ENCODE assay signal across 31 cellular contexts in the genomic region with DNA sequence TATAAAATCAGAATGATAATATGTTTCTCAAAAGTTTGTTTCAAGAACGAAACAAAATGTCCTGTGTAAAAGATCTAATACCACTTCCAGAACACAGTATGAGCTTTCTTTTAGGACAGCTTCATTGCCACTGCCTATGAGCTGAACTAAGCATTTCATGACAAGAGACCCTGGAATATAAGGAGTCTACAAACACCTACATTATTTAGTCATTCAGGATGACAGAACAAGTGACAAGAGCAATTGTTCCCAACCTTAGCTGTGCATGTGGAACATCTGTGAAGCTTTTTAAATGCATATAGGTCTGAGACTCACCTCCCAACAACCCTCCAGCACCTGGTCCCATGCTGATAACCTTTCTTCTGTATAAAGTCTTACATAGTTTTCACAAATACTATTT.
"Had no signal": no experiment of that assay in that cellular context is flagged by ENCODE, and none has a peak within 500 bp of the region (broad histone marks: within the 10 kb centered on the region; RNA-seq: fewer than 3 reads in every experiment).

No MANE protein-coding gene starts in this region.

- H3K27ac ChIP-seq: brain microvascular endothelial cell, coronary artery, dorsolateral prefrontal cortex, WERI-Rb-1 had no signal

- H3K36me3 ChIP-seq: brain microvascular endothelial cell, WERI-Rb-1 had no signal

- H3K4me1 Mint-ChIP-seq: activated CD4-positive, alpha-beta memory T cell treated with anti-CD3 and anti-CD28 coated beads, Interleukin-2, amount 10 ng/mL, durations not matched to agents 7 days and 5 days; activated CD4-positive, alpha-beta T cell treated with anti-CD3 and anti-CD28 coated beads for 36 hours; activated CD4-positive, alpha-beta T cell treated with anti-CD3 and anti-CD28 coated beads, Interleukin-2, amount 10 ng/mL, durations not matched to agents 24 days and 14 days; activated T-helper 17 cell treated with anti-CD3 and anti-CD28 coated beads, Interleukin-2, amount 50 U/mL, for 72 hours; central memory CD8-positive, alpha-beta T cell; endodermal cell; T-cell had no signal

- H3K27ac Mint-ChIP-seq: activated CD4-positive, alpha-beta memory T cell treated with anti-CD3 and anti-CD28 coated beads, Interleukin-2, amount 10 ng/mL, durations not matched to agents 7 days and 5 days; activated CD4-positive, alpha-beta T cell treated with anti-CD3 and anti-CD28 coated beads for 36 hours; activated CD4-positive, alpha-beta T cell treated with anti-CD3 and anti-CD28 coated beads, Interleukin-2, amount 10 ng/mL, durations not matched to agents 24 days and 14 days; activated naive CD8-positive, alpha-beta T cell; activated T-helper 17 cell treated with anti-CD3 and anti-CD28 coated beads, Interleukin-2, amount 50 U/mL, for 72 hours; dendritic cell treated with granulocyte-macrophage colony-stimulating factor and Interleukin-4, amounts not matched to agents 40 ng/mL and 50 ng/mL, for 4 days; endodermal cell; T-cell; T-helper 1 cell treated with Interleukin-12 subunit alpha and Interleukin-12 subunit beta and Interleukin-4 antibody, amounts not matched to agents 30 μg/mL and 1 μg/mL, for 36 hours had no signal

- DNase-seq: activated CD4-positive, alpha-beta memory T cell treated with anti-CD3 and anti-CD28 coated beads, Interleukin-2, amount 10 ng/mL, durations not matched to agents 7 days and 5 days; activated CD4-positive, alpha-beta T cell treated with anti-CD3 and anti-CD28 coated beads for 36 hours; activated CD4-positive, alpha-beta T cell treated with anti-CD3 and anti-CD28 coated beads, Interleukin-2, amount 10 ng/mL, durations not matched to agents 24 days and 14 days; activated CD4-positive, CD25-positive, alpha-beta regulatory T cell; activated CD4-positive, CD25-positive, alpha-beta regulatory T cell treated with anti-CD3 and anti-CD28 coated beads, Interleukin-2, amount 50 U/mL, for 72 hours; activated CD8-positive, alpha-beta memory T cell treated with anti-CD3 and anti-CD28 coated beads for 24 hours; activated effector memory CD4-positive, alpha-beta T cell treated with Interleukin-2 at 50 U/mL for 16 hours; activated gamma-delta T cell treated with Interleukin-2 at 50 U/mL for 16 hours; activated naive CD4-positive, alpha-beta T cell treated with anti-CD3 and anti-CD28 coated beads, Interleukin-2, amount 50 U/mL, for 16 hours; activated naive CD4-positive, alpha-beta T cell treated with Interleukin-2 at 50 U/mL for 16 hours; activated T-cell treated with anti-CD3 and anti-CD28 coated beads, Interleukin-2, amount 50 U/mL, for 4 hours; amniotic stem cell; anterior cingulate cortex; brain microvascular endothelial cell; dorsolateral prefrontal cortex; effector memory CD4-positive, alpha-beta T cell; endodermal cell; foreskin fibroblast; T-cell; T1000; WERI-Rb-1 had no signal

- H3K27me3 ChIP-seq: brain microvascular endothelial cell, dorsolateral prefrontal cortex had no signal

- H3K9me3 Mint-ChIP-seq: activated CD4-positive, alpha-beta memory T cell treated with anti-CD3 and anti-CD28 coated beads, Interleukin-2, amount 10 ng/mL, durations not matched to agents 7 days and 5 days; activated CD4-positive, alpha-beta T cell treated with anti-CD3 and anti-CD28 coated beads, Interleukin-2, amount 10 ng/mL, durations not matched to agents 24 days and 14 days; dendritic cell treated with granulocyte-macrophage colony-stimulating factor and Interleukin-4, amounts not matched to agents 40 ng/mL and 50 ng/mL, for 4 days; endodermal cell had no signal

- H3K36me3 Mint-ChIP-seq: activated naive CD8-positive, alpha-beta T cell; T-cell had no signal

- FAIRE-seq: astrocyte, bronchial epithelial cell, frontal cortex had no signal

- ATAC-seq: activated CD4-positive, alpha-beta T cell treated with anti-CD3 and anti-CD28 coated beads for 36 hours; activated T-cell treated with anti-CD3 and anti-CD28 coated beads, Interleukin-2, amount 50 U/mL, for 4 hours; activated T-helper 17 cell treated with anti-CD3 and anti-CD28 coated beads, Interleukin-2, amount 50 U/mL, for 72 hours; esophagus mucosa; T-cell had no signal

- H3K4me3 ChIP-seq: coronary artery, dorsolateral prefrontal cortex had no signal

- H3K4me3 Mint-ChIP-seq: activated CD4-positive, alpha-beta memory T cell treated with anti-CD3 and anti-CD28 coated beads, Interleukin-2, amount 10 ng/mL, durations not matched to agents 7 days and 5 days; activated CD4-positive, alpha-beta T cell treated with anti-CD3 and anti-CD28 coated beads for 36 hours; activated CD4-positive, alpha-beta T cell treated with anti-CD3 and anti-CD28 coated beads, Interleukin-2, amount 10 ng/mL, durations not matched to agents 24 days and 14 days; activated naive CD8-positive, alpha-beta T cell; activated T-cell treated with anti-CD3 and anti-CD28 coated beads, Interleukin-2, amount 50 U/mL, for 4 hours; activated T-helper 17 cell treated with anti-CD3 and anti-CD28 coated beads, Interleukin-2, amount 50 U/mL, for 72 hours; central memory CD8-positive, alpha-beta T cell; dendritic cell treated with granulocyte-macrophage colony-stimulating factor and Interleukin-4, amounts not matched to agents 40 ng/mL and 50 ng/mL, for 4 days; endodermal cell; T-cell; T-helper 1 cell treated with Interleukin-12 subunit alpha and Interleukin-12 subunit beta and Interleukin-4 antibody, amounts not matched to agents 30 μg/mL and 1 μg/mL, for 36 hours had no signal

- H3K27me3 Mint-ChIP-seq: activated CD4-positive, alpha-beta memory T cell treated with anti-CD3 and anti-CD28 coated beads, Interleukin-2, amount 10 ng/mL, durations not matched to agents 7 days and 5 days; activated CD4-positive, alpha-beta T cell treated with anti-CD3 and anti-CD28 coated beads for 36 hours; activated CD4-positive, alpha-beta T cell treated with anti-CD3 and anti-CD28 coated beads, Interleukin-2, amount 10 ng/mL, durations not matched to agents 24 days and 14 days; activated naive CD8-positive, alpha-beta T cell; activated T-helper 17 cell treated with anti-CD3 and anti-CD28 coated beads, Interleukin-2, amount 50 U/mL, for 72 hours; central memory CD8-positive, alpha-beta T cell; dendritic cell treated with granulocyte-macrophage colony-stimulating factor and Interleukin-4, amounts not matched to agents 40 ng/mL and 50 ng/mL, for 4 days; T-cell had no signal
